Comparison of ENCODE assay signal across 1 cellular context in the genomic region with DNA sequence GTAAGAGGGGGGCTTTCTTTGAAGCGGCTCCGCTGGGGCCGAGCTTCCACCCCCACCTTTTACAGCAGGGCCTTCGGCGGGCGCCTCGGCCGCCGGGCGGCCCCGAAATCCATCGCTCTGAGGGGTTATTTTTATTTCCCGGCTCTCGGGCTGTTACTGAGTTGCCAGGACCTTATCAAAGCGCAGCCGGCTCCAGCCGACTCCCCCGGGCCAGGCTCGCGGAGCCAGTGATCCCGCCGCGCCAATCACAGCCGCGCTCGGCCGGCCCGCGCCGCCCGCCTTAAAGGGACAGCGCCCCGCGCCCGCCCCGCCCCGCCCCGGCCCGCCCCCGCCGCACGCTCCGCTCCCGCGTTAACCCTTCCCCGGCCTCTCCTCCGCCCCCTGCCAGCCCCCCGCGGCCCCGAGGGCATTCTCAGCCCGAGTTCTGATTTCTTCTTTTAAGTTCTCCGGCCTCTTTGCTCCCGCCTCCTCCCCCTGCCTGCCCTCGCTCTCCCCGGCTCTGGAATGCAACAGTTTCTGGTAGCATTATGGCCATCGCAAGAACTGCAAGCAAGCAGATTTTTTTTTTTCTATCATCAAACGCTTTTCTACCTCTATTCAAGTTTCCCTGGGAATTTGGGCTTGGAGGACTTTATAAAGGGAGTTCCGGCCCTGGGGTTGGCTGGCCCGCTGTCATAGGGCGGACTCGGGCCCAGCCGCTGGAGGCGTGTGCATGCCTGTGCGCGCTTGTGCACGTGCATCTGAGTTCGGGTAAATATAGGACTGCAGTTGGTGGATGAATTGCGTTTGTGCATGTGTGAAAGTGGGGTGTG.
TF ChIP-seq lines count a peak whose summit lies in the region.

A gene with protein sequence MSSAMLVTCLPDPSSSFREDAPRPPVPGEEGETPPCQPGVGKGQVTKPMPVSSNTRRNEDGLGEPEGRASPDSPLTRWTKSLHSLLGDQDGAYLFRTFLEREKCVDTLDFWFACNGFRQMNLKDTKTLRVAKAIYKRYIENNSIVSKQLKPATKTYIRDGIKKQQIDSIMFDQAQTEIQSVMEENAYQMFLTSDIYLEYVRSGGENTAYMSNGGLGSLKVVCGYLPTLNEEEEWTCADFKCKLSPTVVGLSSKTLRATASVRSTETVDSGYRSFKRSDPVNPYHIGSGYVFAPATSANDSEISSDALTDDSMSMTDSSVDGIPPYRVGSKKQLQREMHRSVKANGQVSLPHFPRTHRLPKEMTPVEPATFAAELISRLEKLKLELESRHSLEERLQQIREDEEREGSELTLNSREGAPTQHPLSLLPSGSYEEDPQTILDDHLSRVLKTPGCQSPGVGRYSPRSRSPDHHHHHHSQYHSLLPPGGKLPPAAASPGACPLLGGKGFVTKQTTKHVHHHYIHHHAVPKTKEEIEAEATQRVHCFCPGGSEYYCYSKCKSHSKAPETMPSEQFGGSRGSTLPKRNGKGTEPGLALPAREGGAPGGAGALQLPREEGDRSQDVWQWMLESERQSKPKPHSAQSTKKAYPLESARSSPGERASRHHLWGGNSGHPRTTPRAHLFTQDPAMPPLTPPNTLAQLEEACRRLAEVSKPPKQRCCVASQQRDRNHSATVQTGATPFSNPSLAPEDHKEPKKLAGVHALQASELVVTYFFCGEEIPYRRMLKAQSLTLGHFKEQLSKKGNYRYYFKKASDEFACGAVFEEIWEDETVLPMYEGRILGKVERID (minus strand): TSS at position 255 of the 812 bp plus-strand sequence. CDS start 3,028 bp downstream, outside the sequence.

TF ChIP-seq in HepG2, 621 proteins besides CTCF, POLR2A, EP300 and RAD21 (continued from another document and continues in another):
- TF ChIP-seq, protein P1, sequence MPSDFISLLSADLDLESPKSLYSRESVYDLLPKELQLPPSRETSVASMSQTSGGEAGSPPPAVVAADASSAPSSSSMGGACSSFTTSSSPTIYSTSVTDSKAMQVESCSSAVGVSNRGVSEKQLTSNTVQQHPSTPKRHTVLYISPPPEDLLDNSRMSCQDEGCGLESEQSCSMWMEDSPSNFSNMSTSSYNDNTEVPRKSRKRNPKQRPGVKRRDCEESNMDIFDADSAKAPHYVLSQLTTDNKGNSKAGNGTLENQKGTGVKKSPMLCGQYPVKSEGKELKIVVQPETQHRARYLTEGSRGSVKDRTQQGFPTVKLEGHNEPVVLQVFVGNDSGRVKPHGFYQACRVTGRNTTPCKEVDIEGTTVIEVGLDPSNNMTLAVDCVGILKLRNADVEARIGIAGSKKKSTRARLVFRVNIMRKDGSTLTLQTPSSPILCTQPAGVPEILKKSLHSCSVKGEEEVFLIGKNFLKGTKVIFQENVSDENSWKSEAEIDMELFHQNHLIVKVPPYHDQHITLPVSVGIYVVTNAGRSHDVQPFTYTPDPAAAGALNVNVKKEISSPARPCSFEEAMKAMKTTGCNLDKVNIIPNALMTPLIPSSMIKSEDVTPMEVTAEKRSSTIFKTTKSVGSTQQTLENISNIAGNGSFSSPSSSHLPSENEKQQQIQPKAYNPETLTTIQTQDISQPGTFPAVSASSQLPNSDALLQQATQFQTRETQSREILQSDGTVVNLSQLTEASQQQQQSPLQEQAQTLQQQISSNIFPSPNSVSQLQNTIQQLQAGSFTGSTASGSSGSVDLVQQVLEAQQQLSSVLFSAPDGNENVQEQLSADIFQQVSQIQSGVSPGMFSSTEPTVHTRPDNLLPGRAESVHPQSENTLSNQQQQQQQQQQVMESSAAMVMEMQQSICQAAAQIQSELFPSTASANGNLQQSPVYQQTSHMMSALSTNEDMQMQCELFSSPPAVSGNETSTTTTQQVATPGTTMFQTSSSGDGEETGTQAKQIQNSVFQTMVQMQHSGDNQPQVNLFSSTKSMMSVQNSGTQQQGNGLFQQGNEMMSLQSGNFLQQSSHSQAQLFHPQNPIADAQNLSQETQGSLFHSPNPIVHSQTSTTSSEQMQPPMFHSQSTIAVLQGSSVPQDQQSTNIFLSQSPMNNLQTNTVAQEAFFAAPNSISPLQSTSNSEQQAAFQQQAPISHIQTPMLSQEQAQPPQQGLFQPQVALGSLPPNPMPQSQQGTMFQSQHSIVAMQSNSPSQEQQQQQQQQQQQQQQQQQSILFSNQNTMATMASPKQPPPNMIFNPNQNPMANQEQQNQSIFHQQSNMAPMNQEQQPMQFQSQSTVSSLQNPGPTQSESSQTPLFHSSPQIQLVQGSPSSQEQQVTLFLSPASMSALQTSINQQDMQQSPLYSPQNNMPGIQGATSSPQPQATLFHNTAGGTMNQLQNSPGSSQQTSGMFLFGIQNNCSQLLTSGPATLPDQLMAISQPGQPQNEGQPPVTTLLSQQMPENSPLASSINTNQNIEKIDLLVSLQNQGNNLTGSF (CRISPR knock-in tag; IDR thresholded peaks at IDR 0.05), result peak; percentile 99
- TF ChIP-seq KAT8 (CRISPR knock-in tag; IDR thresholded peaks at IDR 0.05) (no peak; the same call in 1 of the 2 replicates), HDAC1 (CRISPR knock-in tag; IDR thresholded peaks at IDR 0.05) (peak; percentile 61; the same call in 1 of the 2 replicates), SMAD1 (CRISPR knock-in tag; IDR thresholded peaks at IDR 0.05; ENCODE audit: borderline replicate concordance, low read depth) (peak; percentile 38; the same call in 1 of the 2 replicates), ZNF33A (CRISPR knock-in tag; IDR thresholded peaks at IDR 0.05; ENCODE audit: borderline replicate concordance) (no peak), ZNF543 (CRISPR knock-in tag; IDR thresholded peaks at IDR 0.05) (peak; percentile 94), SKI (IDR thresholded peaks at IDR 0.05; ENCODE audit: partially characterized antibody) (peak; percentile 50), ZNF552 (CRISPR knock-in tag; IDR thresholded peaks at IDR 0.05; ENCODE audit: borderline replicate concordance) (peak; percentile 50; the same call in 1 of the 2 replicates), TMF1 (CRISPR knock-in tag; IDR thresholded peaks at IDR 0.05; ENCODE audit: low read depth) (peak; percentile 97), MEIS2 (CRISPR knock-in tag; IDR thresholded peaks at IDR 0.05) (peak; percentile 92), HCFC1 (IDR thresholded peaks at IDR 0.05; ENCODE audit: low read depth, low read length) (no peak), ZSCAN12 (CRISPR knock-in tag; IDR thresholded peaks at IDR 0.05) (peak; percentile 98), HIVEP1 (CRISPR knock-in tag; IDR thresholded peaks at IDR 0.05) (peak; percentile 96), FOXA1 (IDR thresholded peaks at IDR 0.05) (no peak), FOXA1 (CRISPR knock-in tag; IDR thresholded peaks at IDR 0.05) (peak; percentile 92), ZKSCAN8 (CRISPR knock-in tag; IDR thresholded peaks at IDR 0.05; ENCODE audit: borderline replicate concordance) (peak; percentile 66; the same call in 1 of the 2 replicates), ZBTB7A (CRISPR knock-in tag; IDR thresholded peaks at IDR 0.05) (peak; percentile 59; the same call in 1 of the 2 replicates), SMAD9 (CRISPR knock-in tag; IDR thresholded peaks at IDR 0.05) (peak; percentile 97), ZBTB1 (CRISPR knock-in tag; IDR thresholded peaks at IDR 0.05; ENCODE audit: borderline replicate concordance) (no peak)
- TF ChIP-seq, protein P2, sequence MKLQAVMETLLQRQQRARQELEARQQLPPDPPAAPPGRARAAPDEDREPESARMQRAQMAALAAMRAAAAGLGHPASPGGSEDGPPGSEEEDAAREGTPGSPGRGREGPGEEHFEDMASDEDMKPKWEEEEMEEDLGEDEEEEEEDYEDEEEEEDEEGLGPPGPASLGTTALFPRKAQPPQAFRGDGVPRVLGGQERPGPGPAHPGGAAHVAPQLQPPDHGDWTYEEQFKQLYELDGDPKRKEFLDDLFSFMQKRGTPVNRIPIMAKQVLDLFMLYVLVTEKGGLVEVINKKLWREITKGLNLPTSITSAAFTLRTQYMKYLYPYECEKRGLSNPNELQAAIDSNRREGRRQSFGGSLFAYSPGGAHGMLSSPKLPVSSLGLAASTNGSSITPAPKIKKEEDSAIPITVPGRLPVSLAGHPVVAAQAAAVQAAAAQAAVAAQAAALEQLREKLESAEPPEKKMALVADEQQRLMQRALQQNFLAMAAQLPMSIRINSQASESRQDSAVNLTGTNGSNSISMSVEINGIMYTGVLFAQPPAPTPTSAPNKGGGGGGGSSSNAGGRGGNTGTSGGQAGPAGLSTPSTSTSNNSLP (IDR thresholded peaks at IDR 0.05; ENCODE audit: low read depth, low read length), result peak; percentile 68
- TF ChIP-seq, protein P3, sequence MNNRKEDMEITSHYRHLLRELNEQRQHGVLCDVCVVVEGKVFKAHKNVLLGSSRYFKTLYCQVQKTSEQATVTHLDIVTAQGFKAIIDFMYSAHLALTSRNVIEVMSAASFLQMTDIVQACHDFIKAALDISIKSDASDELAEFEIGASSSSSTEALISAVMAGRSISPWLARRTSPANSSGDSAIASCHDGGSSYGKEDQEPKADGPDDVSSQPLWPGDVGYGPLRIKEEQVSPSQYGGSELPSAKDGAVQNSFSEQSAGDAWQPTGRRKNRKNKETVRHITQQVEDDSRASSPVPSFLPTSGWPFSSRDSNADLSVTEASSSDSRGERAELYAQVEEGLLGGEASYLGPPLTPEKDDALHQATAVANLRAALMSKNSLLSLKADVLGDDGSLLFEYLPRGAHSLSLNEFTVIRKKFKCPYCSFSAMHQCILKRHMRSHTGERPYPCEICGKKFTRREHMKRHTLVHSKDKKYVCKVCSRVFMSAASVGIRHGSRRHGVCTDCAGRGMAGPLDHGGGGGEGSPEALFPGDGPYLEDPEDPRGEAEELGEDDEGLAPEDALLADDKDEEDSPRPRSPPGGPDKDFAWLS (CRISPR knock-in tag; IDR thresholded peaks at IDR 0.05; ENCODE audit: borderline replicate concordance), result no peak
- TF ChIP-seq, protein P4, sequence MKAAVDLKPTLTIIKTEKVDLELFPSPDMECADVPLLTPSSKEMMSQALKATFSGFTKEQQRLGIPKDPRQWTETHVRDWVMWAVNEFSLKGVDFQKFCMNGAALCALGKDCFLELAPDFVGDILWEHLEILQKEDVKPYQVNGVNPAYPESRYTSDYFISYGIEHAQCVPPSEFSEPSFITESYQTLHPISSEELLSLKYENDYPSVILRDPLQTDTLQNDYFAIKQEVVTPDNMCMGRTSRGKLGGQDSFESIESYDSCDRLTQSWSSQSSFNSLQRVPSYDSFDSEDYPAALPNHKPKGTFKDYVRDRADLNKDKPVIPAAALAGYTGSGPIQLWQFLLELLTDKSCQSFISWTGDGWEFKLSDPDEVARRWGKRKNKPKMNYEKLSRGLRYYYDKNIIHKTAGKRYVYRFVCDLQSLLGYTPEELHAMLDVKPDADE (CRISPR knock-in tag; IDR thresholded peaks at IDR 0.05), result peak; percentile 75; the same call in 1 of the 2 replicates
- TF ChIP-seq, protein P5, sequence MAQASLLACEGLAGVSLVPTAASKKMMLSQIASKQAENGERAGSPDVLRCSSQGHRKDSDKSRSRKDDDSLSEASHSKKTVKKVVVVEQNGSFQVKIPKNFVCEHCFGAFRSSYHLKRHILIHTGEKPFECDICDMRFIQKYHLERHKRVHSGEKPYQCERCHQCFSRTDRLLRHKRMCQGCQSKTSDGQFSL (CRISPR knock-in tag; IDR thresholded peaks at IDR 0.05), result peak; percentile 81; the same call in 1 of the 2 replicates
- TF ChIP-seq, protein P6, sequence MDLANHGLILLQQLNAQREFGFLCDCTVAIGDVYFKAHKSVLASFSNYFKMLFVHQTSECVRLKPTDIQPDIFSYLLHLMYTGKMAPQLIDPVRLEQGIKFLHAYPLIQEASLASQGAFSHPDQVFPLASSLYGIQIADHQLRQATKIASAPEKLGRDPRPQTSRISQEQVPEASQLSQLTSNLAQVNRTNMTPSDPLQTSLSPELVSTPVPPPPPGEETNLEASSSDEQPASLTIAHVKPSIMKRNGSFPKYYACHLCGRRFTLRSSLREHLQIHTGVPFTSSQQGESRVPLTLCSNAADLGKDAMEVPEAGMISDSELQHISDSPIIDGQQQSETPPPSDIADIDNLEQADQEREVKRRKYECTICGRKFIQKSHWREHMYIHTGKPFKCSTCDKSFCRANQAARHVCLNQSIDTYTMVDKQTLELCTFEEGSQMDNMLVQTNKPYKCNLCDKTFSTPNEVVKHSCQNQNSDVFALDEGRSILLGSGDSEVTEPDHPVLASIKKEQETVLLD (CRISPR knock-in tag; IDR thresholded peaks at IDR 0.05; ENCODE audit: low read depth), result peak; percentile 82
- TF ChIP-seq, protein P7, sequence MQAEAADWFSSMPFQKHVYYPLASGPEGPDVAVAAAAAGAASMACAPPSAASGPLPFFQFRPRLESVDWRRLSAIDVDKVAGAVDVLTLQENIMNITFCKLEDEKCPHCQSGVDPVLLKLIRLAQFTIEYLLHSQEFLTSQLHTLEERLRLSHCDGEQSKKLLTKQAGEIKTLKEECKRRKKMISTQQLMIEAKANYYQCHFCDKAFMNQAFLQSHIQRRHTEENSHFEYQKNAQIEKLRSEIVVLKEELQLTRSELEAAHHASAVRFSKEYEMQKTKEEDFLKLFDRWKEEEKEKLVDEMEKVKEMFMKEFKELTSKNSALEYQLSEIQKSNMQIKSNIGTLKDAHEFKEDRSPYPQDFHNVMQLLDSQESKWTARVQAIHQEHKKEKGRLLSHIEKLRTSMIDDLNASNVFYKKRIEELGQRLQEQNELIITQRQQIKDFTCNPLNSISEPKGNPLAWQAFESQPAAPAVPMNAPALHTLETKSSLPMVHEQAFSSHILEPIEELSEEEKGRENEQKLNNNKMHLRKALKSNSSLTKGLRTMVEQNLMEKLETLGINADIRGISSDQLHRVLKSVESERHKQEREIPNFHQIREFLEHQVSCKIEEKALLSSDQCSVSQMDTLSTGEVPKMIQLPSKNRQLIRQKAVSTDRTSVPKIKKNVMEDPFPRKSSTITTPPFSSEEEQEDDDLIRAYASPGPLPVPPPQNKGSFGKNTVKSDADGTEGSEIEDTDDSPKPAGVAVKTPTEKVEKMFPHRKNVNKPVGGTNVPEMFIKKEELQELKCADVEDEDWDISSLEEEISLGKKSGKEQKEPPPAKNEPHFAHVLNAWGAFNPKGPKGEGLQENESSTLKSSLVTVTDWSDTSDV (CRISPR knock-in tag; IDR thresholded peaks at IDR 0.05), result peak; percentile 98; the same call in 1 of the 2 replicates
- TF ChIP-seq, protein P8, sequence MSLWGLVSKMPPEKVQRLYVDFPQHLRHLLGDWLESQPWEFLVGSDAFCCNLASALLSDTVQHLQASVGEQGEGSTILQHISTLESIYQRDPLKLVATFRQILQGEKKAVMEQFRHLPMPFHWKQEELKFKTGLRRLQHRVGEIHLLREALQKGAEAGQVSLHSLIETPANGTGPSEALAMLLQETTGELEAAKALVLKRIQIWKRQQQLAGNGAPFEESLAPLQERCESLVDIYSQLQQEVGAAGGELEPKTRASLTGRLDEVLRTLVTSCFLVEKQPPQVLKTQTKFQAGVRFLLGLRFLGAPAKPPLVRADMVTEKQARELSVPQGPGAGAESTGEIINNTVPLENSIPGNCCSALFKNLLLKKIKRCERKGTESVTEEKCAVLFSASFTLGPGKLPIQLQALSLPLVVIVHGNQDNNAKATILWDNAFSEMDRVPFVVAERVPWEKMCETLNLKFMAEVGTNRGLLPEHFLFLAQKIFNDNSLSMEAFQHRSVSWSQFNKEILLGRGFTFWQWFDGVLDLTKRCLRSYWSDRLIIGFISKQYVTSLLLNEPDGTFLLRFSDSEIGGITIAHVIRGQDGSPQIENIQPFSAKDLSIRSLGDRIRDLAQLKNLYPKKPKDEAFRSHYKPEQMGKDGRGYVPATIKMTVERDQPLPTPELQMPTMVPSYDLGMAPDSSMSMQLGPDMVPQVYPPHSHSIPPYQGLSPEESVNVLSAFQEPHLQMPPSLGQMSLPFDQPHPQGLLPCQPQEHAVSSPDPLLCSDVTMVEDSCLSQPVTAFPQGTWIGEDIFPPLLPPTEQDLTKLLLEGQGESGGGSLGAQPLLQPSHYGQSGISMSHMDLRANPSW (CRISPR knock-in tag; IDR thresholded peaks at IDR 0.05; ENCODE audit: borderline replicate concordance), result peak; percentile 52; the same call in 1 of the 2 replicates
- TF ChIP-seq, protein P9, sequence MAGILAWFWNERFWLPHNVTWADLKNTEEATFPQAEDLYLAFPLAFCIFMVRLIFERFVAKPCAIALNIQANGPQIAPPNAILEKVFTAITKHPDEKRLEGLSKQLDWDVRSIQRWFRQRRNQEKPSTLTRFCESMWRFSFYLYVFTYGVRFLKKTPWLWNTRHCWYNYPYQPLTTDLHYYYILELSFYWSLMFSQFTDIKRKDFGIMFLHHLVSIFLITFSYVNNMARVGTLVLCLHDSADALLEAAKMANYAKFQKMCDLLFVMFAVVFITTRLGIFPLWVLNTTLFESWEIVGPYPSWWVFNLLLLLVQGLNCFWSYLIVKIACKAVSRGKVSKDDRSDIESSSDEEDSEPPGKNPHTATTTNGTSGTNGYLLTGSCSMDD (CRISPR knock-in tag; IDR thresholded peaks at IDR 0.05), result peak; percentile 97
